11 cellular contexts compared by ENCODE assay signal in the genomic region with DNA sequence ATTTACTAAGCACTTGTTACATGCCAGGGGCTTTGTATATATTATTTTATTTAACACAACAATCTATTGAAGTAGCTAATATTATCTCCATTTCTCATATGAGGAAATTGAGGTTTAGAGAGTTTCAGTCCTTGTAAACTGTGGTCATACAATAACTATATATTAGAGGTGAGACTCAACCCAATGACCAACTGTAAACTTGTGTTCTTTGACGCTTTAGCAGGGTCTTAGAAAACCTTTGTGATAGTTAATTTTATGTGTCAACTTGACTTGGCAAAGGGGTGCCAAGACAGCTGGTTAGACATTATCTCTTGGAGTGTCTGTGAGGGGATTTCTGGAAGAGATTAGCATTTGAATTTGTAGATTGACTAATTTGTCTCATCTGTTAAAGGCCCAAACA.
DNase-seq lines count a peak whose midpoint lies in the region; ATAC-seq and TF ChIP-seq lines count a peak whose summit lies in the region.
"Had no signal": no experiment of that assay in that cellular context is flagged by ENCODE, and none has a peak within 500 bp of the region (broad histone marks: within the 10 kb centered on the region; RNA-seq: fewer than 3 reads in every experiment).

No MANE protein-coding gene starts in this region.

- peaks cover 12% of the 10 kb centered on the region; the same call in 1 of the 2 replicates for H3K9me3 ChIP-seq in SU-DHL-6 (ENCODE audit: insufficient read depth, low read length)

- DNase-seq in NCI-H345 (lab: John Stamatoyannopoulos, UW) (no peak), Right ventricle myocardium superior (no peak), middle frontal gyrus (ENCODE audit: extremely low spot score, low spot score) (no peak), T-helper 9 cell (no peak)
- DNase-seq: activated T-cell treated with anti-CD3 and anti-CD28 coated beads, Interleukin-2, amount 50 U/mL, for 4 hours; NCI-H1417 had no signal

- H3F3A ChIP-seq in SU-DHL-6 (ENCODE audit: insufficient read depth): no peaks in the 10 kb centered on the region

- H3K4me3 ChIP-seq in SU-DHL-6 (ENCODE audit: insufficient read depth, low read length, poor library complexity, severe bottlenecking): no peak overlapping the region
- H3K4me3 ChIP-seq: breast epithelium had no signal

- no peak for TF ChIP-seq CTCF in SU-DHL-6 (IDR thresholded peaks at IDR 0.05; ENCODE audit: insufficient read depth, low read length, poor library complexity, severe bottlenecking)

- H3K9me2 ChIP-seq in SU-DHL-6 (replicated peaks; ENCODE audit: insufficient read depth, low read length): no peaks in the 10 kb centered on the region

- no peaks in the 10 kb centered on the region for H3K27me3 ChIP-seq in SU-DHL-6 (ENCODE audit: low read length)
- H3K27me3 ChIP-seq: breast epithelium had no signal

- peak overlapping the region; percentile 5 for H2AFZ ChIP-seq in SU-DHL-6 (ENCODE audit: low read depth, low read length, severe bottlenecking)

- no peaks in the 10 kb centered on the region for H4K20me1 ChIP-seq in SU-DHL-6 (ENCODE audit: low read depth, low read length)

- intact Hi-C loops in Right ventricle myocardium superior (cut with DNase I): no loop called here

- H3K27ac ChIP-seq in SU-DHL-6 (ENCODE audit: low read depth, low read length): no peak overlapping the region
- H3K27ac ChIP-seq: breast epithelium had no signal

- H3K9ac ChIP-seq in SU-DHL-6 (ENCODE audit: low read length): no peak overlapping the region

- no peaks in the 10 kb centered on the region; the same call in 1 of the 2 replicates for H3K36me3 ChIP-seq in SU-DHL-6 (ENCODE audit: low read length)
- H3K36me3 ChIP-seq: breast epithelium had no signal

- H3K4me2 ChIP-seq in SU-DHL-6 (ENCODE audit: low read depth, low read length, poor library complexity, severe bottlenecking): no peak overlapping the region

- no peaks in the 10 kb centered on the region for H3K79me2 ChIP-seq in SU-DHL-6 (ENCODE audit: insufficient read depth, low read length)

- ATAC-seq in GM18519 (IDR thresholded peaks at IDR 0.05; ENCODE audit: low FRiP score, unreplicated experiment) (peak; percentile 63), GM21381 (IDR thresholded peaks at IDR 0.05; ENCODE audit: unreplicated experiment) (peak; percentile 73), HG03039 (IDR thresholded peaks at IDR 0.05; ENCODE audit: unreplicated experiment) (peak; percentile 52), Right ventricle myocardium superior (ENCODE audit: poor library complexity) (no peak)
- ATAC-seq: activated T-cell treated with anti-CD3 and anti-CD28 coated beads, Interleukin-2, amount 50 U/mL, for 4 hours had no signal
